9 cellular contexts compared by ENCODE assay signal in the genomic region with DNA sequence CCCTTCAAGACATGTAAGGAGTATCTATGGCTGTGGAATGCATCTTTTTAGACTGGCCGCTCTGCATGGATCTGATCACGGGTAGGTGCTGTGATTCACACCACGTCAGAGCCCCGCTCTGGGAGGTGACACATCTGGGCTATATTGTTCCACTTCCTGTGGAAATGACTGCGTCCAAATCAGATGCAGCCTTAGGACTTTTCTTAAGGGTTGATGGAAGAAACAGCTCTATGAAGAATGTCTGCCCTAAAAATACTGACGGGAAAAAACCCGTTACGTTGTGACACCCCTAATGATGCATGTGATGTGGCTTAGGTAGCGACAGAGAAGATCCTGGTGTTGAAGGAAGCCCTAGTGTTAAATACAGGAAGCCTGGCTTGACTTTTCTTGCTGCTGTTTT. TPM values are rescaled to one million over a fixed set of nuclear protein-coding genes. Genes with fewer than 3 reads are reported as not detected.
DNase-seq lines count a peak whose midpoint lies in the region; ATAC-seq and TF ChIP-seq lines count a peak whose summit lies in the region.
"Had no signal": no experiment of that assay in that cellular context is flagged by ENCODE, and none has a peak within 500 bp of the region (broad histone marks: within the 10 kb centered on the region; RNA-seq: fewer than 3 reads in every experiment).

No MANE protein-coding gene starts in this region.

- H3K4me3 ChIP-seq in left lung: no peak overlapping the region
- H3K4me3 ChIP-seq: thoracic aorta had no signal

- no peak for TF ChIP-seq CTCF in left lung (IDR thresholded peaks at IDR 0.05)

- peak overlapping the region; percentile 5 to 62 for H3K27ac ChIP-seq in left lung
- H3K27ac ChIP-seq: thoracic aorta had no signal

- ATAC-seq in left lung (peak; percentile 4), HG03460 (IDR thresholded peaks at IDR 0.05; ENCODE audit: unreplicated experiment) (no peak), GM21423 (IDR thresholded peaks at IDR 0.05; ENCODE audit: unreplicated experiment) (no peak)

- H3K36me3 ChIP-seq in left lung: no peaks in the 10 kb centered on the region
- H3K36me3 ChIP-seq: thoracic aorta had no signal

- peak overlapping the region; percentile 93 for H3K27ac Mint-ChIP-seq in stimulated activated naive CD8-positive, alpha-beta T cell treated with anti-CD3 and anti-CD28 coated beads, Interleukin-15, Interleukin-2, amounts not matched to agents 100 ng/mL and 50 ng/mL, for 24 hours

- peaks cover 29% of the 10 kb centered on the region for H3K36me3 Mint-ChIP-seq in stimulated activated naive CD8-positive, alpha-beta T cell treated with anti-CD3 and anti-CD28 coated beads, Interleukin-15, Interleukin-2, amounts not matched to agents 100 ng/mL and 50 ng/mL, for 24 hours (ENCODE audit: low read depth)

- no peaks in the 10 kb centered on the region for H3K9me3 ChIP-seq in left lung
- H3K9me3 ChIP-seq: thoracic aorta had no signal

- peaks cover 87% of the 10 kb centered on the region for H3K4me1 Mint-ChIP-seq in stimulated activated naive CD8-positive, alpha-beta T cell treated with anti-CD3 and anti-CD28 coated beads, Interleukin-15, Interleukin-2, amounts not matched to agents 100 ng/mL and 50 ng/mL, for 24 hours (ENCODE audit: low read depth)

- H3K27me3 Mint-ChIP-seq in stimulated activated naive CD8-positive, alpha-beta T cell treated with anti-CD3 and anti-CD28 coated beads, Interleukin-15, Interleukin-2, amounts not matched to agents 100 ng/mL and 50 ng/mL, for 24 hours: no peaks in the 10 kb centered on the region

- peaks cover 11 to 59% of the 10 kb centered on the region in 2 donors for H3K4me1 ChIP-seq in left lung

- peak overlapping the region; percentile 67 for H3K4me3 Mint-ChIP-seq in stimulated activated naive CD8-positive, alpha-beta T cell treated with anti-CD3 and anti-CD28 coated beads, Interleukin-15, Interleukin-2, amounts not matched to agents 100 ng/mL and 50 ng/mL, for 24 hours

- no peaks in the 10 kb centered on the region for H3K9me3 Mint-ChIP-seq in stimulated activated naive CD8-positive, alpha-beta T cell treated with anti-CD3 and anti-CD28 coated beads, Interleukin-15, Interleukin-2, amounts not matched to agents 100 ng/mL and 50 ng/mL, for 24 hours

- DNase-seq in RKO (ENCODE audit: low spot score): peak; percentile 87
- peak; percentile 73 for DNase-seq in activated naive CD4-positive, alpha-beta T cell treated with Interleukin-2 at 50 U/mL for 16 hours
- no peak for DNase-seq in left lung
- DNase-seq in HuH-7.5 (ENCODE audit: low spot score): no peak
- no peak for DNase-seq in NCI-H2081 treated with DMSO at 0.1 percent for 48 hours (lab: John Stamatoyannopoulos, UW)

- intact Hi-C loops in left lung (cut with DNase I): no loop called here

- H3K27me3 ChIP-seq in left lung: no peaks in the 10 kb centered on the region

RNA-seq across cellular contexts. Expression of a gene that starts 12.2 kb away (rescaled TPM):
- 10 to 100 TPM; 19.3 to 35.9 TPM for total RNA-seq in left lung

RNA-seq across cellular contexts. Expression of a gene that starts 27.1 kb away (rescaled TPM):
- total RNA-seq in left lung: under 1 TPM; 0.09 to 0.10 TPM
- total RNA-seq: thoracic aorta had no signal

Comparison
In these comparisons a context has a peak if more than half of its experiments do, and no peak if none do; other contexts are left out.
1. DNase-seq: peak in RKO (single experiment) and activated naive CD4-positive, alpha-beta T cell treated with Interleukin-2 at 50 U/mL for 16 hours (single experiment); none in left lung (0 of 2), HuH-7.5 (single experiment) and NCI-H2081 treated with DMSO at 0.1 percent for 48 hours (single experiment).